ENCODE assay signal across 16 cellular contexts in genomic region chr1:162725301-162725834, GRCh38.
DNase-seq lines count a peak whose midpoint lies in the region; ATAC-seq and TF ChIP-seq lines count a peak whose summit lies in the region.
"Had no signal": no experiment of that assay in that cellular context is flagged by ENCODE, and none has a peak within 500 bp of the region (broad histone marks: within the 10 kb centered on the region; RNA-seq: fewer than 3 reads in every experiment).

No MANE protein-coding gene starts in this region.

- H3K36me3 ChIP-seq in SJSA1, result peaks cover 4% of the 10 kb centered on the region
- no peaks in the 10 kb centered on the region for H3K36me3 ChIP-seq in muscle layer of colon (ENCODE audit: insufficient read depth, low read length)
- no peaks in the 10 kb centered on the region for H3K36me3 ChIP-seq in testis (ENCODE audit: low read depth, missing control alignments)
- H3K36me3 ChIP-seq: BE2C, SJCRH30 had no signal

- peaks cover 62% of the 10 kb centered on the region for H3K4me1 Mint-ChIP-seq in HFFc6 (ENCODE audit: low read depth)
- H3K4me1 Mint-ChIP-seq: CD4-positive, alpha-beta memory T cell had no signal

- H3K36me3 Mint-ChIP-seq in HFFc6 (ENCODE audit: low read depth), result peaks cover 36% of the 10 kb centered on the region
- H3K36me3 Mint-ChIP-seq: CD4-positive, alpha-beta memory T cell had no signal

- DNase-seq in HFFc6, result peak; percentile 36
- peak; percentile 17 to 55 for DNase-seq in SJSA1 (ENCODE audit: low read depth in 1 of 2, low spot score in 2 of 2)
- no peak for DNase-seq in COLO668 (lab: John Stamatoyannopoulos, UW; ENCODE audit: unreplicated experiment)
- DNase-seq in testis, result no peak
- DNase-seq in posterior cingulate gyrus, result no peak
- DNase-seq: BE2C; CD4-positive, alpha-beta memory T cell; KBM-7; NCI-H1048; NCI-H146; NCI-H2081; NCI-H510A treated with DMSO at 0.1 percent for 48 hours; SJCRH30 had no signal

- no peak; the same call in 2 of the 3 replicates for ATAC-seq in SK-N-SH treated with all-trans-retinoic acid at 6 μM for 48 hours

- intact Hi-C loops in testis (cut with DNase I; ENCODE audit: low total_unique reads), result no loop called here
- intact Hi-C loops in posterior cingulate gyrus (cut with DNase I), result no loop called here

- no peak for TF ChIP-seq POLR2A in testis (IDR thresholded peaks at IDR 0.05)

- H3K9me3 ChIP-seq in SJSA1 (replicated peaks) (no peaks in the 10 kb centered on the region), muscle layer of colon (ENCODE audit: low read length) (no peaks in the 10 kb centered on the region), testis (no peaks in the 10 kb centered on the region)
- H3K9me3 ChIP-seq: BE2C, SJCRH30 had no signal

- H3K9me3 Mint-ChIP-seq in HFFc6, result no peaks in the 10 kb centered on the region
- H3K9me3 Mint-ChIP-seq: CD4-positive, alpha-beta memory T cell had no signal

- no peaks in the 10 kb centered on the region; the same call in 1 of the 2 replicates for H3K27me3 Mint-ChIP-seq in HFFc6 (ENCODE audit: insufficient read depth)
- H3K27me3 Mint-ChIP-seq: CD4-positive, alpha-beta memory T cell had no signal

- H3K27ac ChIP-seq in SJSA1, result no peak overlapping the region
- H3K27ac ChIP-seq in muscle layer of colon (ENCODE audit: low read depth, low read length), result peak overlapping the region; percentile 29
- no peak overlapping the region for H3K27ac ChIP-seq in testis
- H3K27ac ChIP-seq: RWPE1, SJCRH30 had no signal

- peak overlapping the region; percentile 72; the same call in 1 of the 2 replicates for H3K27ac Mint-ChIP-seq in HFFc6
- H3K27ac Mint-ChIP-seq: CD4-positive, alpha-beta memory T cell had no signal

- 85 to 86% methylated on average over 7 of the region's 7 CpGs for WGBS in testis, 2 donors

- no peak for TF ChIP-seq CTCF in HFFc6 (IDR thresholded peaks at IDR 0.05)
- no peak for TF ChIP-seq CTCF in testis (IDR thresholded peaks at IDR 0.05)

- peak overlapping the region; percentile 31; the same call in 1 of the 2 replicates for H3K4me3 Mint-ChIP-seq in HFFc6
- H3K4me3 Mint-ChIP-seq: CD4-positive, alpha-beta memory T cell had no signal

- H3K4me3 ChIP-seq in SJSA1 (no peak overlapping the region), muscle layer of colon (ENCODE audit: low read depth in 1 of 2, low read length in 2 of 2) (no peak overlapping the region), testis (no peak overlapping the region)
- H3K4me3 ChIP-seq: SJCRH30 had no signal

- H3K27me3 ChIP-seq in SJSA1 (replicated peaks), result no peaks in the 10 kb centered on the region
- no peaks in the 10 kb centered on the region for H3K27me3 ChIP-seq in muscle layer of colon (ENCODE audit: control insufficient read depth in 1 of 2, insufficient read depth in 2 of 2, low read length in 2 of 2)
- H3K27me3 ChIP-seq in testis, result no peaks in the 10 kb centered on the region
- H3K27me3 ChIP-seq: BE2C, SJCRH30 had no signal

- H3K4me1 ChIP-seq in SJSA1 (replicated peaks) (peaks cover 19% of the 10 kb centered on the region), muscle layer of colon (ENCODE audit: insufficient read depth, low read length) (peaks cover 23% of the 10 kb centered on the region), testis (no peaks in the 10 kb centered on the region)
- H3K4me1 ChIP-seq: BE2C, SJCRH30 had no signal

- H3K9ac ChIP-seq in muscle layer of colon (ENCODE audit: low read length), result no peak overlapping the region

TF ChIP-seq in SK-N-SH treated with all-trans-retinoic acid at 6 μM for 48 hours, 23 proteins besides CTCF, POLR2A, EP300 and RAD21:
- TF ChIP-seq PATZ1 (CRISPR knock-in tag; IDR thresholded peaks at IDR 0.05; ENCODE audit: borderline replicate concordance) (no peak), ZNF8 (CRISPR knock-in tag; IDR thresholded peaks at IDR 0.05) (no peak), SNAI2 (CRISPR knock-in tag; IDR thresholded peaks at IDR 0.05) (no peak), ZFP3 (CRISPR knock-in tag; IDR thresholded peaks at IDR 0.05) (no peak), ARNTL (CRISPR knock-in tag; IDR thresholded peaks at IDR 0.05; ENCODE audit: borderline replicate concordance, low read depth) (no peak), GLIS3 (CRISPR knock-in tag; IDR thresholded peaks at IDR 0.05) (no peak), TSHZ2 (CRISPR knock-in tag; IDR thresholded peaks at IDR 0.05) (no peak), OSR1 (CRISPR knock-in tag; IDR thresholded peaks at IDR 0.05) (no peak), PPARA (CRISPR knock-in tag; IDR thresholded peaks at IDR 0.05; ENCODE audit: borderline replicate concordance) (no peak), ZFP30 (CRISPR knock-in tag; IDR thresholded peaks at IDR 0.05) (no peak), CREB5 (CRISPR knock-in tag; IDR thresholded peaks at IDR 0.05; ENCODE audit: low read depth) (no peak), BACH2 (CRISPR knock-in tag; IDR thresholded peaks at IDR 0.05; ENCODE audit: borderline replicate concordance) (no peak), CSRNP3 (CRISPR knock-in tag; IDR thresholded peaks at IDR 0.05) (no peak), ESRRG (CRISPR knock-in tag; IDR thresholded peaks at IDR 0.05) (no peak), RARB (CRISPR knock-in tag; IDR thresholded peaks at IDR 0.05) (no peak), TOX (CRISPR knock-in tag; IDR thresholded peaks at IDR 0.05; ENCODE audit: borderline replicate concordance) (no peak)

Comparison
In these comparisons a context has a peak if more than half of its experiments do, and no peak if none do; other contexts are left out.
1. DNase-seq: peak in HFFc6 (single experiment) and SJSA1 (2 of 2); none in COLO668 (single experiment), testis (single experiment) and posterior cingulate gyrus (0 of 10).